ENCODE assay signal across 30 cellular contexts in the genomic region with DNA sequence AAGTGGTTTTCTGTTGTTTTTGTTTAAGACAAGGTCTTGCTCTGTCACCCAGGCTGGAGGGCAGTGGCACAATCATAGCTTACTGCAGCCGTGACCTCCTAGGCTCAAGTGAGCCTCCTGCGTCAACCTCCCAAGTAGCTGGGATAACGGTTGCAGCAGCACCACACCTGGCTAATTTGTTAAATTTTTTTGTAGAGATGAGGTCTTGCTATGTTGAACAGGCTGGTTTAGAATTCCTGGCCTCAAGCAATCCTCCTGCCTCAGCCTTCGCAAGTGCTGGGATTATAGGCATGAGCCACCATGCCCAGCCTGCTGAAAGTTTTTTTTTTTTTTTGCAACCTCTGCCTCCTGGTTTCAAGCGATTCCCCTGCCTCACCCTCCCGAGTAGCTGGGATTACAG.
"Had no signal": no experiment of that assay in that cellular context is flagged by ENCODE, and none has a peak within 500 bp of the region (broad histone marks: within the 10 kb centered on the region; RNA-seq: fewer than 3 reads in every experiment).

No MANE protein-coding gene starts in this region.

- ATAC-seq: activated CD8-positive, alpha-beta T cell treated with anti-CD3 and anti-CD28 coated beads for 36 hours; activated naive CD8-positive, alpha-beta T cell treated with anti-CD3 and anti-CD28 coated beads, Interleukin-2, amount 50 U/mL, for 24 hours; activated T-cell treated with anti-CD3 and anti-CD28 coated beads, Interleukin-2, amount 50 U/mL, for 4 hours; activated T-cell treated with anti-CD3 and anti-CD28 coated beads, Interleukin-2, amount 50 U/mL, for 72 hours; activated T-helper 17 cell treated with anti-CD3 and anti-CD28 coated beads, Interleukin-2, amount 50 U/mL, for 72 hours had no signal

- H3K4me3 ChIP-seq: ascending aorta, cardiac muscle cell had no signal

- H3K27me3 ChIP-seq: ascending aorta, cardiac muscle cell had no signal

- DNase-seq: activated B cell treated with CpG ODN at 0.5 μM for 24 hours; activated CD4-positive, alpha-beta memory T cell treated with anti-CD3 and anti-CD28 coated beads for 36 hours; activated CD4-positive, alpha-beta T cell treated with anti-CD3 and anti-CD28 coated beads for 4 hours; activated CD4-positive, alpha-beta T cell treated with anti-CD3 and anti-CD28 coated beads, Interleukin-2, amount 10 ng/mL, durations not matched to agents 24 days and 14 days; activated CD4-positive, alpha-beta T cell treated with anti-CD3 and anti-CD28 coated beads, Interleukin-2, amount 50 U/mL, for 1 hour; activated CD4-positive, alpha-beta T cell treated with anti-CD3 and anti-CD28 coated beads, Interleukin-2, amount 50 U/mL, for 4 hours; activated CD4-positive, CD25-positive, alpha-beta regulatory T cell treated with anti-CD3 and anti-CD28 coated beads, Interleukin-2, amount 50 U/mL, for 72 hours; activated CD8-positive, alpha-beta memory T cell treated with anti-CD3 and anti-CD28 coated beads, Interleukin-2, amount 50 U/mL, for 4 hours; activated CD8-positive, alpha-beta T cell treated with anti-CD3 and anti-CD28 coated beads for 36 hours; activated gamma-delta T cell; activated naive CD4-positive, alpha-beta T cell treated with anti-CD3 and anti-CD28 coated beads, Interleukin-2, amount 10 ng/mL, durations not matched to agents 7 days and 5 days; activated naive CD4-positive, alpha-beta T cell treated with Interleukin-2 at 50 U/mL for 16 hours; activated naive CD8-positive, alpha-beta T cell treated with anti-CD3 and anti-CD28 coated beads, Interleukin-2, amount 10 ng/mL, durations not matched to agents 7 days and 5 days; activated naive CD8-positive, alpha-beta T cell treated with anti-CD3 and anti-CD28 coated beads, Interleukin-2, amount 50 U/mL, for 24 hours; activated T-cell treated with anti-CD3 and anti-CD28 coated beads for 4 hours; activated T-cell treated with anti-CD3 and anti-CD28 coated beads, Interleukin-2, amount 50 U/mL, for 1 hour; activated T-cell treated with anti-CD3 and anti-CD28 coated beads, Interleukin-2, amount 50 U/mL, for 4 hours; activated T-cell treated with anti-CD3 and anti-CD28 coated beads, Interleukin-2, amount 50 U/mL, for 72 hours; amygdala; anterior cingulate cortex; central memory CD4-positive, alpha-beta T cell; T-helper 1 cell; T-helper 2 cell; T-helper 9 cell had no signal

- H3K36me3 ChIP-seq: cardiac muscle cell had no signal

- FAIRE-seq: bronchial epithelial cell, TTC549 had no signal

- H3K27ac ChIP-seq: ascending aorta, cardiac muscle cell, VCaP had no signal

- H3K4me1 ChIP-seq: ascending aorta had no signal

- H3K9me3 ChIP-seq: ascending aorta had no signal
